ENCODE assay signal across 12 cellular contexts in the genomic region with DNA sequence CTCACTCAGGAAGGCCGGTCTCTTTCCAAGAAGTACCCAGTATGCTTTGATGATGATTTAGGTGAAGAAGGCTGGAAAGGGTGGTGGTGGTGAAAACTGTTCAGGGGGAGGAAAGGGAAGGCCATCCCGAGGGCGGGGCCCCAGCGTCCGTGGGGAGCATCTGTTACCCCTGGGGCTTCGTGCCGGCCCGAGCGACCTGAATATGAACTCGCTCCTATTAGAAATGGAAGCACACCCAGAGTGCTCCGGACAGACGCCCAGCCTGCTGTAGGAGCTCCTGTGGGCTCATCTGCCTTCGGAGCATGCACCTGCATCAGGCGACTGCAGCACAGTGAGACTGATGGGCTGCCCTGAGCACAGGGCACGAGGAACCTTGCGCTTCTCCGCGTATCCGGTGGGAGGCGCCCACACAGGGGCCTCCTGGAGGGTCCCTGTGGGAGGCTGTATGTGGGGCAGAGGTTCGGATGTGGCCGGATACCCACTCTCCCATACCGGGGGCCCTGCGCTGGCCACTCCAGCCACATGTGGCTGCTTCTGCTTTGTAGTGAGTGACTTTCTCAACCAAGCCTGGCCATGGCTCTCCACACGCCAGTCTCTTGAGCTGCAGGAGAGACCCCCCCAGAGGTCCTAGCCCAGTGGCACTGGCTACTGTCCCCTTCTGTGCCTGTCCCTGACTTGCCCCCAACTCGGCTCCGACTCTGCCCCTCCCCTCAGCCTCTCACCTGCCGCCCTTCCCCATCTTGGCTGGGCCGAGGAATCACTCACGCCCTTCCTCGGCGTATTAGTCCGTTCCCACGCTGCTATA. TPM values are rescaled to one million over a fixed set of nuclear protein-coding genes. Genes with fewer than 3 reads are reported as not detected.
DNase-seq lines count a peak whose midpoint lies in the region; TF ChIP-seq lines count a peak whose summit lies in the region.
"Had no signal": no experiment of that assay in that cellular context is flagged by ENCODE, and none has a peak within 500 bp of the region (broad histone marks: within the 10 kb centered on the region; RNA-seq: fewer than 3 reads in every experiment).

No MANE protein-coding gene starts in this region.

- H3K4me3 ChIP-seq in WERI-Rb-1 (ENCODE audit: low read depth, low read length) (no peak overlapping the region), sigmoid colon (peak overlapping the region in 1 of 4 donors; percentile 21)
- H3K4me3 ChIP-seq: GM23248, prostate gland had no signal

- H3K4me1 ChIP-seq in sigmoid colon = peaks cover 4 to 34% (median 28%) of the 10 kb centered on the region in 4 donors
- H3K4me1 ChIP-seq: prostate gland had no signal

- DNase-seq in DMS53 treated with DMSO at 0.1 percent for 48 hours (lab: John Stamatoyannopoulos, UW; ENCODE audit: unreplicated experiment) = peak; percentile 52
- DNase-seq in WERI-Rb-1 = peak; percentile 11
- DNase-seq in islet precursor cell = peak; percentile 43
- DNase-seq in sigmoid colon = peak; percentile 61
- DNase-seq in substantia nigra (lab: John Stamatoyannopoulos, UW) = no peak
- no peak for DNase-seq in SIG-M5 treated with dmso at 0.1 percent for 504 hours (lab: John Stamatoyannopoulos, UW; ENCODE audit: unreplicated experiment)
- DNase-seq in cortex of kidney (lab: John Stamatoyannopoulos, UW) = no peak
- DNase-seq: GM23248, KBM-7, NCI-H1436, NCI-H524 had no signal

- H3K27ac ChIP-seq in WERI-Rb-1 = no peak overlapping the region
- peak overlapping the region in 1 of 4 donors; percentile 27 for H3K27ac ChIP-seq in sigmoid colon
- H3K27ac ChIP-seq in substantia nigra (ENCODE audit: low read depth, low read length, poor library complexity, severe bottlenecking) = no peak overlapping the region
- H3K27ac ChIP-seq: GM23248, prostate gland had no signal

- intact Hi-C loops in sigmoid colon (cut with DNase I) = no loop called here

- H3K9me3 ChIP-seq in WERI-Rb-1 (ENCODE audit: severe bottlenecking) (no peaks in the 10 kb centered on the region), sigmoid colon (no peaks in the 10 kb centered on the region)
- H3K9me3 ChIP-seq: prostate gland had no signal

- TF ChIP-seq EP300 in sigmoid colon (IDR thresholded peaks at IDR 0.05) = no peak

- H3K36me3 ChIP-seq in WERI-Rb-1 (no peaks in the 10 kb centered on the region), sigmoid colon (no peaks in the 10 kb centered on the region)
- H3K36me3 ChIP-seq: prostate gland had no signal

- TF ChIP-seq POLR2A in sigmoid colon (IDR thresholded peaks at IDR 0.05) = no peak

- TF ChIP-seq CTCF in WERI-Rb-1 (IDR thresholded peaks at IDR 0.05; ENCODE audit: low read depth, low read length) (no peak), sigmoid colon (IDR thresholded peaks at IDR 0.05) (no peak)

- H3K27me3 ChIP-seq in WERI-Rb-1 (ENCODE audit: insufficient read depth, low read depth, severe bottlenecking) (peaks cover 20% of the 10 kb centered on the region), sigmoid colon (peaks cover 14 to 88% (median 65%) of the 10 kb centered on the region in 3 donors)

- 59 to 82% methylated on average over 34 of the region's 34 CpGs for WGBS in sigmoid colon, 2 donors

RNA-seq across cellular contexts. Expression of a gene that starts 36.8 kb away (rescaled TPM):
- total RNA-seq in sigmoid colon = 10 to 100 TPM in 1 of 4 donors, 1 to 10 TPM in 3; 6.1 to 10.0 (median 8.0) TPM
- polyA plus RNA-seq in sigmoid colon = 10 to 100 TPM in 1 of 3 donors, 1 to 10 TPM in 2; 1.2 to 12.1 (median 3.0) TPM

RNA-seq across cellular contexts. Expression of a gene that starts 55.0 kb away (rescaled TPM):
- not detected for total RNA-seq in sigmoid colon
- polyA plus RNA-seq in sigmoid colon = 1 to 10 TPM in 1 of 3 donors, not detected in 2; 1.1 TPM

Comparison
In these comparisons a context has a peak if more than half of its experiments do, and no peak if none do; other contexts are left out.
1. DNase-seq: peak in DMS53 treated with DMSO at 0.1 percent for 48 hours (single experiment), WERI-Rb-1 (single experiment), islet precursor cell (single experiment) and sigmoid colon (single experiment); none in substantia nigra (0 of 49), SIG-M5 treated with dmso at 0.1 percent for 504 hours (single experiment) and cortex of kidney (single experiment).